In genomic region chr9:136860529-136860928, GRCh38 we compare ENCODE assay signal across 2 cellular contexts.
A peak's percentile ranks its signal among the peaks of the same experiment; 100 is the strongest.
TF ChIP-seq lines count a peak whose summit lies in the region.

No MANE protein-coding gene starts in this region.

TF ChIP-seq in WTC11, 78 proteins besides CTCF, POLR2A, EP300 and RAD21:
- TF ChIP-seq PREB (CRISPR knock-in tag; IDR thresholded peaks at IDR 0.05; ENCODE audit: borderline replicate concordance) = no peak
- no peak for TF ChIP-seq ZNF671 (CRISPR knock-in tag; IDR thresholded peaks at IDR 0.05)
- TF ChIP-seq E2F4 (CRISPR knock-in tag; IDR thresholded peaks at IDR 0.05; ENCODE audit: borderline replicate concordance, low read depth) = no peak
- no peak for TF ChIP-seq TP53 (CRISPR knock-in tag; IDR thresholded peaks at IDR 0.05)
- no peak for TF ChIP-seq HMGA2 (CRISPR knock-in tag; IDR thresholded peaks at IDR 0.05)
- no peak for TF ChIP-seq ZBTB43 (CRISPR knock-in tag; IDR thresholded peaks at IDR 0.05)
- no peak for TF ChIP-seq NR2C2 (CRISPR knock-in tag; IDR thresholded peaks at IDR 0.05)
- no peak for TF ChIP-seq HMGXB4 (CRISPR knock-in tag; IDR thresholded peaks at IDR 0.05)
- TF ChIP-seq GRHL2 (CRISPR knock-in tag; IDR thresholded peaks at IDR 0.05; ENCODE audit: insufficient replicate concordance, severe bottlenecking) = no peak
- TF ChIP-seq ZSCAN18 (CRISPR knock-in tag; IDR thresholded peaks at IDR 0.05) = no peak
- TF ChIP-seq USF2 (CRISPR knock-in tag; IDR thresholded peaks at IDR 0.05) = no peak
- no peak for TF ChIP-seq FOXJ3 (CRISPR knock-in tag; IDR thresholded peaks at IDR 0.05; ENCODE audit: borderline replicate concordance)
TF ChIP-seq in WTC11: peak in this region for 0.

TF ChIP-seq in HepG2, 621 proteins besides CTCF, POLR2A, EP300 and RAD21:
- TF ChIP-seq SSRP1 (CRISPR knock-in tag; IDR thresholded peaks at IDR 0.05) = peak; percentile 11; the same call in 1 of the 2 replicates
- no peak for TF ChIP-seq ZNF510 (CRISPR knock-in tag; IDR thresholded peaks at IDR 0.05; ENCODE audit: low read depth)
- TF ChIP-seq GPBP1L1 (CRISPR knock-in tag; IDR thresholded peaks at IDR 0.05) = no peak
- TF ChIP-seq MEIS1 (CRISPR knock-in tag; IDR thresholded peaks at IDR 0.05; ENCODE audit: borderline replicate concordance) = no peak
- no peak for TF ChIP-seq ZNF160 (CRISPR knock-in tag; IDR thresholded peaks at IDR 0.05)
- TF ChIP-seq ZNF773 (CRISPR knock-in tag; IDR thresholded peaks at IDR 0.05; ENCODE audit: borderline replicate concordance) = no peak
- TF ChIP-seq ZNF576 (CRISPR knock-in tag; IDR thresholded peaks at IDR 0.05) = no peak
- TF ChIP-seq U2AF2 (IDR thresholded peaks at IDR 0.05; ENCODE audit: low read depth, low read length) = no peak
- no peak for TF ChIP-seq SMARCE1 (IDR thresholded peaks at IDR 0.05; ENCODE audit: borderline replicate concordance)
- TF ChIP-seq ZMAT3 (CRISPR knock-in tag; conservative IDR thresholded peaks at IDR 0.05) = no peak
- TF ChIP-seq ZNF337 (CRISPR knock-in tag; IDR thresholded peaks at IDR 0.05; ENCODE audit: borderline replicate concordance, low read depth) = no peak
- no peak for TF ChIP-seq ZNF746 (CRISPR knock-in tag; IDR thresholded peaks at IDR 0.05)
- 0 out of 2 replicates have a peak, but pooled peaks have one; percentile 59 for TF ChIP-seq ZNF326 (CRISPR knock-in tag; IDR thresholded peaks at IDR 0.05; ENCODE audit: borderline replicate concordance)
- TF ChIP-seq BATF2 (CRISPR knock-in tag; IDR thresholded peaks at IDR 0.05) = no peak
- peak; percentile 61; the same call in 1 of the 2 replicates for TF ChIP-seq POLR2G (IDR thresholded peaks at IDR 0.05; ENCODE audit: low read depth, low read length)
